8 cellular contexts compared by ENCODE assay signal in genomic region chr11:6612816-6613136, GRCh38. TPM values are rescaled to one million over a fixed set of nuclear protein-coding genes. Genes with fewer than 3 reads are reported as not detected.
DNase-seq lines count a peak whose midpoint lies in the region; ATAC-seq and TF ChIP-seq lines count a peak whose summit lies in the region.

No MANE protein-coding gene starts in this region.

- H3K4me2 ChIP-seq in parathyroid adenoma (ENCODE audit: low read length): peak overlapping the region; percentile 54

- H3K27me3 ChIP-seq in esophagus (ENCODE audit: control insufficient read depth in 1 of 2, insufficient read depth in 2 of 2, low read length in 2 of 2) (no peaks in the 10 kb centered on the region), parathyroid adenoma (ENCODE audit: control insufficient read depth, insufficient read depth, low read length) (no peaks in the 10 kb centered on the region)

- no peaks in the 10 kb centered on the region for H3K79me2 ChIP-seq in parathyroid adenoma

- TF ChIP-seq CTCF in parathyroid adenoma (IDR thresholded peaks at IDR 0.05): peak; percentile 11

- no peaks in the 10 kb centered on the region for H3K9me3 ChIP-seq in esophagus (ENCODE audit: control insufficient read depth in 2 of 2, insufficient read depth in 1 of 2, low read depth in 1 of 2, low read length in 1 of 2)
- H3K9me3 ChIP-seq in parathyroid adenoma (ENCODE audit: control insufficient read depth, low read length): no peaks in the 10 kb centered on the region

- 3% methylated on average over 7 of the region's 7 CpGs for WGBS in esophagus, 2 donors

- H3K9ac ChIP-seq in parathyroid adenoma: no peak overlapping the region

- DNase-seq in NCI-H510A (lab: John Stamatoyannopoulos, UW) (peak; percentile 35), NCI-H510A treated with DMSO at 0.1 percent for 48 hours (lab: John Stamatoyannopoulos, UW) (no peak), NOMO-1 treated with dmso at 0.1 percent for 144 hours (lab: John Stamatoyannopoulos, UW; ENCODE audit: unreplicated experiment) (peak; percentile 41), inferior parietal cortex (ENCODE audit: extremely low spot score) (no peak)
- DNase-seq in activated naive CD4-positive, alpha-beta T cell treated with anti-CD3 and anti-CD28 coated beads, Interleukin-2, amount 50 U/mL, for 16 hours: no peak

- H3K4me1 ChIP-seq in esophagus (ENCODE audit: control insufficient read depth in 2 of 2, insufficient read depth in 2 of 2, low read length in 1 of 2) (peaks cover 2 to 17% of the 10 kb centered on the region in 2 donors), parathyroid adenoma (peaks cover 4% of the 10 kb centered on the region)

- H2AFZ ChIP-seq in parathyroid adenoma: peak overlapping the region; percentile 91

- peak; percentile 1 for ATAC-seq in HG02973 (IDR thresholded peaks at IDR 0.05; ENCODE audit: unreplicated experiment)

- H3K4me3 ChIP-seq in esophagus (ENCODE audit: low read depth in 1 of 2, low read length in 2 of 2) (peak overlapping the region; percentile 91 to 95), parathyroid adenoma (ENCODE audit: low read depth, low read length) (peak overlapping the region; percentile 70)

- H3K36me3 ChIP-seq in esophagus (ENCODE audit: control insufficient read depth in 2 of 2, insufficient read depth in 2 of 2, low read length in 1 of 2) (peaks cover 13 to 48% of the 10 kb centered on the region in 2 donors), parathyroid adenoma (ENCODE audit: control insufficient read depth, insufficient read depth, low read length) (no peaks in the 10 kb centered on the region)

- peak overlapping the region; percentile 99 to 100 for H3K27ac ChIP-seq in esophagus (ENCODE audit: low read depth in 2 of 2, low read length in 1 of 2)
- peak overlapping the region; percentile 99 for H3K27ac ChIP-seq in parathyroid adenoma

RNA-seq across cellular contexts. Expression of gene TAF10, which starts 0.8 kb away (rescaled TPM):
- 10 to 100 TPM; 83.0 to 93.7 TPM for polyA plus RNA-seq in esophagus

RNA-seq across cellular contexts. Expression of gene TPP1, which starts 6.4 kb away (rescaled TPM):
- polyA plus RNA-seq in esophagus: 10 to 100 TPM; 18.6 to 20.9 TPM

RNA-seq across cellular contexts. Expression of gene ILK, which starts 9.2 kb away (rescaled TPM):
- 10 to 100 TPM; 63.3 to 91.0 TPM for polyA plus RNA-seq in esophagus

RNA-seq across cellular contexts. Expression of gene RRP8, which starts 9.4 kb away (rescaled TPM):
- 10 to 100 TPM; 12.4 to 12.6 TPM for polyA plus RNA-seq in esophagus

RNA-seq across cellular contexts. Expression of gene DCHS1, which starts 42.8 kb away (rescaled TPM):
- 1 to 10 TPM; 1.7 to 2.0 TPM for polyA plus RNA-seq in esophagus

Comparison
In these comparisons a context has a peak if more than half of its experiments do, and no peak if none do; other contexts are left out.
1. DNase-seq: peak in NCI-H510A (single experiment) and NOMO-1 treated with dmso at 0.1 percent for 144 hours (single experiment); none in NCI-H510A treated with DMSO at 0.1 percent for 48 hours (single experiment), inferior parietal cortex (single experiment) and activated naive CD4-positive, alpha-beta T cell treated with anti-CD3 and anti-CD28 coated beads, Interleukin-2, amount 50 U/mL, for 16 hours (single experiment).